ENCODE assay signal across 29 cellular contexts in genomic region chr2:101133492-101134101, GRCh38. TPM values are rescaled to one million over a fixed set of nuclear protein-coding genes. Genes with fewer than 3 reads are reported as not detected.
DNase-seq lines count a peak whose midpoint lies in the region; ATAC-seq, FAIRE-seq and TF ChIP-seq lines count a peak whose summit lies in the region.
"Had no signal": no experiment of that assay in that cellular context is flagged by ENCODE, and none has a peak within 500 bp of the region (broad histone marks: within the 10 kb centered on the region; RNA-seq: fewer than 3 reads in every experiment).

No MANE protein-coding gene starts in this region.

- H3K9me3 Mint-ChIP-seq in stimulated activated memory B cell treated with anti-CD40 and anti-IgM and Interleukin-4, amounts not matched to agents 10 μg/mL and 1 μg/mL and 100 μg/mL, for 72 hours, result no peaks in the 10 kb centered on the region
- H3K9me3 Mint-ChIP-seq: activated T-cell treated with anti-CD3 and anti-CD28 coated beads, Interleukin-2, amount 50 U/mL, for 4 hours; CD8-positive, alpha-beta memory T cell; T-helper 1 cell treated with Interleukin-12 subunit alpha and Interleukin-12 subunit beta and Interleukin-4 antibody, amounts not matched to agents 30 μg/mL and 1 μg/mL, for 36 hours had no signal

- H3K4me1 ChIP-seq in right lobe of liver (peaks cover 0 to 28% (median 11%) of the 10 kb centered on the region in 4 donors), HepG2 (ENCODE audit: insufficient read depth, low read length) (peaks cover 43% of the 10 kb centered on the region), PC-9 (replicated peaks; ENCODE audit: insufficient read depth) (peaks cover 32% of the 10 kb centered on the region), endothelial cell of umbilical vein (ENCODE audit: control insufficient read depth, extremely low read depth, insufficient read depth, low read length) (no peaks in the 10 kb centered on the region), upper lobe of left lung (peaks cover 0 to 7% (median 4%) of the 10 kb centered on the region in 4 donors)
- H3K4me1 ChIP-seq: sigmoid colon, tibial nerve had no signal

- no peak for TF ChIP-seq POLR2A in right lobe of liver (IDR thresholded peaks at IDR 0.05)
- TF ChIP-seq POLR2A in HepG2 (IDR thresholded peaks at IDR 0.05; ENCODE audit: insufficient read depth in 1 of 2, low read depth in 2 of 2, low read length in 2 of 2), result no peak
- TF ChIP-seq POLR2A in endothelial cell of umbilical vein (IDR thresholded peaks at IDR 0.05; ENCODE audit: low read depth, low read length), result no peak
- no peak for TF ChIP-seq POLR2A in upper lobe of left lung (IDR thresholded peaks at IDR 0.05)

- peaks cover 11% of the 10 kb centered on the region; the same call in 1 of the 2 replicates for H3F3A ChIP-seq in PC-9 (ENCODE audit: insufficient read depth, low read depth)

- no peak overlapping the region for H3K9ac ChIP-seq in HepG2 (ENCODE audit: insufficient read depth, low read depth, low read length)
- H3K9ac ChIP-seq in endothelial cell of umbilical vein (replicated peaks; ENCODE audit: extremely low read depth, insufficient read depth, low read length), result no peak overlapping the region

- H3K27me3 ChIP-seq in right lobe of liver (no peaks in the 10 kb centered on the region), HepG2 (ENCODE audit: control insufficient read depth in 1 of 2, insufficient read depth in 2 of 2, low read length in 2 of 2) (no peaks in the 10 kb centered on the region), PC-9 (ENCODE audit: insufficient read depth, low read depth) (no peaks in the 10 kb centered on the region), endothelial cell of umbilical vein (ENCODE audit: control insufficient read depth in 2 of 2, insufficient read depth in 2 of 2, low read length in 2 of 2) (no peaks in the 10 kb centered on the region), upper lobe of left lung (no peaks in the 10 kb centered on the region)
- H3K27me3 ChIP-seq: cardiac muscle cell, sigmoid colon, tibial nerve had no signal

- H3K4me2 ChIP-seq in HepG2 (ENCODE audit: low read depth, low read length) (no peak overlapping the region), PC-9 (no peak overlapping the region), endothelial cell of umbilical vein (ENCODE audit: insufficient read depth, low read length) (no peak overlapping the region)

- dilution Hi-C loops in endothelial cell of umbilical vein (cut with MboI; ENCODE audit: extremely low pct_ligation_motif_present, low sequenced_read_pairs), result no loop called here

- peak overlapping the region; percentile 29 for H3K27ac Mint-ChIP-seq in stimulated activated memory B cell treated with anti-CD40 and anti-IgM and Interleukin-4, amounts not matched to agents 10 μg/mL and 1 μg/mL and 100 μg/mL, for 72 hours
- H3K27ac Mint-ChIP-seq: B cell; T-helper 1 cell treated with Interleukin-12 subunit alpha and Interleukin-12 subunit beta and Interleukin-4 antibody, amounts not matched to agents 30 μg/mL and 1 μg/mL, for 36 hours had no signal

- TF ChIP-seq EP300 in HepG2 (IDR thresholded peaks at IDR 0.05; ENCODE audit: low read depth in 2 of 2, low read length in 2 of 2) (no peak), HepG2 (CRISPR knock-in tag; IDR thresholded peaks at IDR 0.05; ENCODE audit: borderline replicate concordance) (no peak), upper lobe of left lung (IDR thresholded peaks at IDR 0.05) (no peak)

- no peaks in the 10 kb centered on the region for H3K27me3 Mint-ChIP-seq in stimulated activated memory B cell treated with anti-CD40 and anti-IgM and Interleukin-4, amounts not matched to agents 10 μg/mL and 1 μg/mL and 100 μg/mL, for 72 hours

- in situ Hi-C loops in HepG2 (cut with HindIII; ENCODE audit: extremely low pct_ligation_motif_present, low pct_unique_long_range_greater_than_20kb), result no loop called here

- H3K27ac ChIP-seq in right lobe of liver, result no peak overlapping the region
- no peak overlapping the region for H3K27ac ChIP-seq in HepG2 (ENCODE audit: extremely low read length, insufficient read depth, low read length)
- peak overlapping the region; percentile 24; the same call in 1 of the 2 replicates for H3K27ac ChIP-seq in PC-9
- no peak overlapping the region for H3K27ac ChIP-seq in endothelial cell of umbilical vein (ENCODE audit: insufficient read depth, low read depth, low read length)
- peak overlapping the region in 1 of 4 donors; percentile 26 for H3K27ac ChIP-seq in upper lobe of left lung
- H3K27ac ChIP-seq: cardiac muscle cell, sigmoid colon, tibial nerve had no signal

- H3K4me3 ChIP-seq in right lobe of liver (no peak overlapping the region), HepG2 (replicated peaks in 1 of 3; ENCODE audit: insufficient read depth in 1 of 3, low read depth in 2 of 3, low read length in 3 of 3) (no peak overlapping the region), PC-9 (no peak overlapping the region), endothelial cell of umbilical vein (replicated peaks in 1 of 3; ENCODE audit: insufficient read depth in 1 of 3, low read depth in 1 of 3, low read length in 3 of 3) (no peak overlapping the region), upper lobe of left lung (no peak overlapping the region)
- H3K4me3 ChIP-seq: cardiac muscle cell, lung, sigmoid colon, tibial nerve had no signal

- TF ChIP-seq CTCF in right lobe of liver (IDR thresholded peaks at IDR 0.05), result no peak
- TF ChIP-seq CTCF in HepG2 (CRISPR knock-in tag; IDR thresholded peaks at IDR 0.05), result no peak
- TF ChIP-seq CTCF in PC-9 (conservative IDR thresholded peaks at IDR 0.05), result no peak
- no peak for TF ChIP-seq CTCF in endothelial cell of umbilical vein (IDR thresholded peaks at IDR 0.05; ENCODE audit: extremely low read depth in 1 of 2, insufficient read depth in 1 of 2, low read depth in 1 of 2, low read length in 2 of 2)
- no peak for TF ChIP-seq CTCF in upper lobe of left lung (IDR thresholded peaks at IDR 0.05)

- BruUV-seq in HepG2 (replicated peaks; lab: Mats Ljungman, UMichigan), result no TSS peak
- no TSS peak for BruUV-seq in PC-9 (replicated peaks; lab: Mats Ljungman, UMichigan)
- BruUV-seq in endothelial cell of umbilical vein (replicated peaks; lab: Mats Ljungman, UMichigan), result no TSS peak

- H3K79me2 ChIP-seq in HepG2 (ENCODE audit: insufficient read depth, low read length) (peaks cover 93% of the 10 kb centered on the region), PC-9 (ENCODE audit: low read depth) (peaks cover 100% of the 10 kb centered on the region), endothelial cell of umbilical vein (ENCODE audit: control insufficient read depth, insufficient read depth, low read length) (peaks cover 74% of the 10 kb centered on the region)

- H3K36me3 ChIP-seq in right lobe of liver, result no peaks in the 10 kb centered on the region
- H3K36me3 ChIP-seq in HepG2 (replicated peaks in 1 of 2; ENCODE audit: control insufficient read depth in 1 of 2, insufficient read depth in 2 of 2, low read length in 2 of 2), result peaks cover 3% of the 10 kb centered on the region in 2 experiments; a peak in 2 of 5 replicates
- no peaks in the 10 kb centered on the region for H3K36me3 ChIP-seq in PC-9 (ENCODE audit: low read depth)
- H3K36me3 ChIP-seq in endothelial cell of umbilical vein (ENCODE audit: control insufficient read depth in 2 of 2, extremely low read depth in 1 of 2, insufficient read depth in 2 of 2, low read length in 2 of 2), result no peaks in the 10 kb centered on the region
- H3K36me3 ChIP-seq in upper lobe of left lung, result no peaks in the 10 kb centered on the region
- H3K36me3 ChIP-seq: cardiac muscle cell, sigmoid colon, tibial nerve had no signal

- H3K9me2 ChIP-seq in PC-9 (ENCODE audit: insufficient read depth), result no peaks in the 10 kb centered on the region

- intact Hi-C loops in right lobe of liver (cut with DNase I), result no loop called here
- intact Hi-C loops in HepG2 (cut with micrococcal nuclease; ENCODE audit: unreplicated experiment), result no loop called here
- intact Hi-C loops in PC-9 (cut with micrococcal nuclease; ENCODE audit: unreplicated experiment), result no loop called here
- intact Hi-C loops in endothelial cell of umbilical vein (cut with micrococcal nuclease), result no loop called here

- no peak overlapping the region for H3K4me3 Mint-ChIP-seq in stimulated activated memory B cell treated with anti-CD40 and anti-IgM and Interleukin-4, amounts not matched to agents 10 μg/mL and 1 μg/mL and 100 μg/mL, for 72 hours
- H3K4me3 Mint-ChIP-seq: activated T-cell treated with anti-CD3 and anti-CD28 coated beads, Interleukin-2, amount 50 U/mL, for 4 hours; B cell; CD8-positive, alpha-beta memory T cell; T-helper 1 cell treated with Interleukin-12 subunit alpha and Interleukin-12 subunit beta and Interleukin-4 antibody, amounts not matched to agents 30 μg/mL and 1 μg/mL, for 36 hours had no signal

- FAIRE-seq in HepG2 (lab: Jason Lieb, UNC) (no peak), endothelial cell of umbilical vein (lab: Jason Lieb, UNC) (peak; percentile 67)
- FAIRE-seq: astrocyte, colon, GM18507, HTR-8/SVneo, TTC549 had no signal

- H4K20me1 ChIP-seq in HepG2 (ENCODE audit: insufficient read depth, low read length) (peaks cover 44% of the 10 kb centered on the region; the same call in 1 of the 2 replicates), PC-9 (ENCODE audit: insufficient read depth) (peaks cover 4% of the 10 kb centered on the region; the same call in 1 of the 2 replicates), endothelial cell of umbilical vein (replicated peaks; ENCODE audit: control insufficient read depth, extremely low read depth, insufficient read depth, low read length) (no peaks in the 10 kb centered on the region)

- peaks cover 4% of the 10 kb centered on the region for H3K36me3 Mint-ChIP-seq in stimulated activated memory B cell treated with anti-CD40 and anti-IgM and Interleukin-4, amounts not matched to agents 10 μg/mL and 1 μg/mL and 100 μg/mL, for 72 hours
- H3K36me3 Mint-ChIP-seq: CD8-positive, alpha-beta memory T cell had no signal

- CTCF ChIA-PET in HepG2 (lab: Yijun Ruan, JAX; ENCODE audit: low intra/inter-chr PET ratio, low total read pairs) (no interaction called here), PC-9 (lab: Charles Lee) (interaction anchor here (0.6 kb wide), 1 partner anchor 63 kb away, joined by 3 read pairs; no protein-coding TSS in a partner anchor), endothelial cell of umbilical vein (lab: Charles Lee) (no interaction called here)

- H3K9me3 ChIP-seq in right lobe of liver (no peaks in the 10 kb centered on the region), HepG2 (ENCODE audit: low read length) (no peaks in the 10 kb centered on the region), PC-9 (ENCODE audit: insufficient read depth, low read depth) (no peaks in the 10 kb centered on the region), endothelial cell of umbilical vein (replicated peaks; ENCODE audit: control insufficient read depth, insufficient read depth, low read length) (no peaks in the 10 kb centered on the region), upper lobe of left lung (no peaks in the 10 kb centered on the region)
- H3K9me3 ChIP-seq: sigmoid colon, tibial nerve had no signal

- H2AFZ ChIP-seq in HepG2 (ENCODE audit: low read length), result no peak overlapping the region
- no peak overlapping the region for H2AFZ ChIP-seq in PC-9
- no peak overlapping the region for H2AFZ ChIP-seq in endothelial cell of umbilical vein (ENCODE audit: low read depth, low read length)

- no peak for DNase-seq in right lobe of liver
- no peak for DNase-seq in HepG2 (ENCODE audit: low spot score)
- no peak for DNase-seq in PC-9
- DNase-seq in endothelial cell of umbilical vein (ENCODE audit: low read depth, low spot score), result no peak
- no peak for DNase-seq in SHP77 treated with DMSO at 0.1 percent for 48 hours (lab: John Stamatoyannopoulos, UW)
- DNase-seq in NCI-H774 (lab: John Stamatoyannopoulos, UW), result no peak
- DNase-seq in upper lobe of left lung, result no peak
- DNase-seq: ACHN; activated T-cell treated with anti-CD3 and anti-CD28 coated beads, Interleukin-2, amount 50 U/mL, for 4 hours; CD8-positive, alpha-beta memory T cell; DMS 273 treated with DMSO at 0.1 percent for 48 hours; effector CD8-positive, alpha-beta T cell; KBM-7; NCI-H1417; NCI-H2029 treated with DMSO at 0.1 percent for 48 hours; NCI-H526; sigmoid colon; stimulated activated CD4-positive, alpha-beta T cell treated with anti-CD3 and anti-CD28 coated beads, Interleukin-4, amount 100 ng/mL, for 4 hours had no signal

- POLR2A ChIA-PET in HepG2 (lab: Yijun Ruan, JAX), result no interaction called here
- POLR2A ChIA-PET in PC-9 (lab: Charles Lee; ENCODE audit: unreplicated experiment), result no interaction called here
- POLR2A ChIA-PET in endothelial cell of umbilical vein (lab: Charles Lee), result no interaction called here

- H3K9me1 ChIP-seq in endothelial cell of umbilical vein (replicated peaks; ENCODE audit: control insufficient read depth, extremely low read depth, insufficient read depth, low read length), result no peaks in the 10 kb centered on the region

- TF ChIP-seq RAD21 in HepG2 (CRISPR knock-in tag; IDR thresholded peaks at IDR 0.05), result no peak

- peaks cover 13% of the 10 kb centered on the region for H3K4me1 Mint-ChIP-seq in stimulated activated memory B cell treated with anti-CD40 and anti-IgM and Interleukin-4, amounts not matched to agents 10 μg/mL and 1 μg/mL and 100 μg/mL, for 72 hours
- H3K4me1 Mint-ChIP-seq: B cell; CD8-positive, alpha-beta memory T cell had no signal

- ATAC-seq in right lobe of liver, result peak in 3 of 4 donors; percentile 5 to 14 (median 6)
- no peak for ATAC-seq in HepG2
- ATAC-seq in stimulated activated memory B cell treated with anti-CD40 and anti-IgM and Interleukin-4, amounts not matched to agents 10 μg/mL and 1 μg/mL and 100 μg/mL, for 72 hours, result peak; percentile 54
- ATAC-seq in upper lobe of left lung (ENCODE audit: low FRiP score in 2 of 2), result no peak
- ATAC-seq: activated T-cell treated with anti-CD3 and anti-CD28 coated beads, Interleukin-2, amount 50 U/mL, for 4 hours had no signal

- 58% methylated on average over 2 of the region's 2 CpGs for WGBS in right lobe of liver (ENCODE audit: insufficient coverage, low coverage, low lambda C conversion rate, missing lambda C conversion rate)
- WGBS in HepG2 (ENCODE audit: low lambda C conversion rate), result 97% methylated on average over 2 of the region's 2 CpGs
- 61 to 74% methylated on average over 2 of the region's 2 CpGs for WGBS in upper lobe of left lung, 2 donors

RNA-seq across cellular contexts. Expression of gene TBC1D8, which starts 17.6 kb away (rescaled TPM):
- total RNA-seq in right lobe of liver (10 to 100 TPM; 17.3 to 31.2 (median 21.5) TPM), HepG2 (2016; rRNA removed; fragmentation: Illumina TruSeq; extraction: Trizol) (24.6 and 45.1 TPM in 2 replicates), PC-9 (2021) (25.2 and 25.3 TPM in 2 replicates), endothelial cell of umbilical vein (30.6 and 32.1 TPM in 2 replicates), upper lobe of left lung (100 to 1,000 TPM in 1 of 6 donors, 10 to 100 TPM in 5; 21.0 to 133 (median 56.8) TPM)
- total RNA-seq in HepG2 (2016; cell fraction: cytosol; rRNA removed; fragmentation: Illumina TruSeq; extraction: Trizol; ENCODE audit: low read depth), result 19.7 and 20.1 TPM in 2 replicates
- total RNA-seq in HepG2 (2016; cell fraction: insoluble cytoplasmic fraction; rRNA removed; fragmentation: Illumina TruSeq; extraction: Trizol), result 24.0 and 41.1 TPM in 2 replicates
- 25.6 and 27.6 TPM in 2 replicates for total RNA-seq in HepG2 (2016; cell fraction: membrane; rRNA removed; fragmentation: Illumina TruSeq; extraction: Trizol)
- total RNA-seq in HepG2 (2016; cell fraction: nucleus; rRNA removed; fragmentation: Illumina TruSeq; extraction: Trizol), result 65.7 and 82.2 TPM in 2 replicates
- polyA plus RNA-seq in HepG2 (2011; rRNA removed) (95.4 and 109 TPM in 2 replicates), endothelial cell of umbilical vein (26.0 and 28.5 TPM in 2 replicates)
- polyA plus RNA-seq in HepG2 (2011; cell fraction: cytosol; rRNA removed), result 29.9 and 31.1 TPM in 2 replicates
- 436 and 543 TPM in 2 replicates for polyA plus RNA-seq in HepG2 (2011; cell fraction: nucleus; rRNA removed)
- 48.7 and 51.7 TPM in 2 replicates for polyA plus RNA-seq in HepG2 (2012)
- polyA plus RNA-seq in HepG2 (2016; cell fraction: cytosol; fragmentation: Illumina TruSeq; extraction: Trizol; ENCODE audit: low read depth), result 3.0 and 3.1 TPM in 2 replicates
- polyA plus RNA-seq in HepG2 (2016; cell fraction: insoluble cytoplasmic fraction; fragmentation: Illumina TruSeq; extraction: Trizol; ENCODE audit: low read depth), result 19.9 and 22.5 TPM in 2 replicates
- 8.5 and 9.7 TPM in 2 replicates for polyA plus RNA-seq in HepG2 (2016; cell fraction: membrane; fragmentation: Illumina TruSeq; extraction: Trizol; ENCODE audit: low read depth)
- 164 and 165 TPM in 2 replicates for polyA plus RNA-seq in HepG2 (2016; cell fraction: nucleus; fragmentation: Illumina TruSeq; extraction: Trizol; ENCODE audit: insufficient read depth, low read depth)
- 49.0 and 185 TPM in 2 replicates for polyA minus RNA-seq in HepG2 (2011; rRNA and poly(A)+ RNA removed; ENCODE audit: low replicate concordance)
- polyA minus RNA-seq in HepG2 (2011; cell fraction: cytosol; rRNA and poly(A)+ RNA removed), result 17.5 and 18.1 TPM in 2 replicates
- 201 and 233 TPM in 2 replicates for polyA minus RNA-seq in HepG2 (2011; cell fraction: nucleus; rRNA and poly(A)+ RNA removed)
- 14.9 and 17.2 TPM in 2 replicates for polyA plus RNA-seq in endothelial cell of umbilical vein (2011; cell fraction: cytosol; rRNA removed)
- polyA plus RNA-seq in endothelial cell of umbilical vein (2011; cell fraction: nucleus; rRNA removed), result 151 and 159 TPM in 2 replicates
- 23.1 and 25.1 TPM in 2 replicates for polyA plus RNA-seq in endothelial cell of umbilical vein (2012)
- 58.0 and 77.9 TPM in 2 replicates for polyA minus RNA-seq in endothelial cell of umbilical vein
- polyA minus RNA-seq in endothelial cell of umbilical vein (2011; cell fraction: cytosol; rRNA and poly(A)+ RNA removed), result 6.0 TPM
- 51.3 and 85.5 TPM in 2 replicates for polyA minus RNA-seq in endothelial cell of umbilical vein (2011; cell fraction: nucleus; rRNA and poly(A)+ RNA removed)

Comparison
In these comparisons a context has a peak if more than half of its experiments do, and no peak if none do; other contexts are left out.
1. ATAC-seq: peak in right lobe of liver (3 of 4) and stimulated activated memory B cell treated with anti-CD40 and anti-IgM and Interleukin-4, amounts not matched to agents 10 μg/mL and 1 μg/mL and 100 μg/mL, for 72 hours (single experiment); none in HepG2 (single experiment) and upper lobe of left lung (0 of 2).